20 cellular contexts compared by ENCODE assay signal in the genomic region with DNA sequence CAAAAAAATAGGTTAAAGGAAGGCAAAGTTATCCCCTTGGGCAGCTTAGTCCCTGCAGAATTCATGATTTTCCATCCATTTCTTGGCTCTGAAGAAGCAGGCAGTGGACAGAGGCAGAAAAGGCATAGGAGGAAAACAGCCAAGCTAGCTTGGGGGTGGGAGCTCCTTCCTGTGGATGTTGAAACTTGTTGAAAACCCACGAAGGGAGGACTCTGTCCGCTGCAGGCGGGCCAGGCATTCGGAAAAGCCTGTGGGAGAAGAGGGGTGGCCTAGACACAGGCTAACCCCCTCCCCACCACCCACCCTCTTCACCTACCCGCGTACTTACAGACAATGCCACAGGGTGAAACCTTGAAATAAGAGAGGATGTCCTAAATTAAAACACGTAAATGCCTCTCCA.
DNase-seq lines count a peak whose midpoint lies in the region; ATAC-seq and TF ChIP-seq lines count a peak whose summit lies in the region.
"Had no signal": no experiment of that assay in that cellular context is flagged by ENCODE, and none has a peak within 500 bp of the region (broad histone marks: within the 10 kb centered on the region; RNA-seq: fewer than 3 reads in every experiment).

No MANE protein-coding gene starts in this region.

- CTCF ChIA-PET in activated CD8-positive, alpha-beta T cell treated with anti-CD3 and anti-CD28 coated beads for 36 hours (lab: Charles Lee) = interaction anchor here (1.1 kb wide), 1 partner anchor 134 kb away, joined by 3 read pairs; no protein-coding TSS in a partner anchor
- CTCF ChIA-PET in activated CD8-positive, alpha-beta T cell treated with anti-CD3 and anti-CD28 coated beads, Interleukin-2, amount 10 ng/mL, durations not matched to agents 7 days and 5 days (lab: Charles Lee) = no interaction called here

- H3K4me1 Mint-ChIP-seq in activated CD8-positive, alpha-beta T cell treated with anti-CD3 and anti-CD28 coated beads for 36 hours (ENCODE audit: low read depth) = peaks cover 8% of the 10 kb centered on the region
- H3K4me1 Mint-ChIP-seq in activated CD8-positive, alpha-beta T cell treated with anti-CD3 and anti-CD28 coated beads, Interleukin-2, amount 10 ng/mL, durations not matched to agents 7 days and 5 days (ENCODE audit: low read depth) = no peaks in the 10 kb centered on the region
- H3K4me1 Mint-ChIP-seq in natural killer cell treated with Interleukin-12 subunit alpha and Interleukin-12 subunit beta and Interleukin-15 and Interleukin-18, amount 100 ng/mL, for 72 hours (ENCODE audit: low read depth in 2 of 2) = peaks cover 0 to under 1% of the 10 kb centered on the region in 2 donors
- H3K4me1 Mint-ChIP-seq: activated CD4-positive, alpha-beta T cell treated with anti-CD3 and anti-CD28 coated beads, Interleukin-2, amount 10 ng/mL, durations not matched to agents 7 days and 5 days; CD14-positive monocyte had no signal

- H3K27me3 ChIP-seq in Karpas-422 (ENCODE audit: low read length) = no peaks in the 10 kb centered on the region
- H3K27me3 ChIP-seq: gastrocnemius medialis, tibial artery had no signal

- peak; percentile 13 for ATAC-seq in activated CD8-positive, alpha-beta T cell treated with anti-CD3 and anti-CD28 coated beads for 36 hours
- ATAC-seq in activated CD8-positive, alpha-beta T cell treated with anti-CD3 and anti-CD28 coated beads, Interleukin-2, amount 10 ng/mL, durations not matched to agents 7 days and 5 days = no peak
- ATAC-seq in natural killer cell treated with Interleukin-12 subunit alpha and Interleukin-12 subunit beta and Interleukin-15 and Interleukin-18, amount 100 ng/mL, for 72 hours = no peak
- ATAC-seq: gastrocnemius medialis, mucosa of descending colon had no signal

- H3K9me2 ChIP-seq in Karpas-422 (replicated peaks; ENCODE audit: insufficient read depth, low read length) = no peaks in the 10 kb centered on the region

- no peaks in the 10 kb centered on the region for H4K20me1 ChIP-seq in Karpas-422 (ENCODE audit: insufficient read depth, low read depth, low read length)

- H3K4me3 Mint-ChIP-seq in activated CD8-positive, alpha-beta T cell treated with anti-CD3 and anti-CD28 coated beads for 36 hours = no peak overlapping the region
- H3K4me3 Mint-ChIP-seq in activated CD8-positive, alpha-beta T cell treated with anti-CD3 and anti-CD28 coated beads, Interleukin-2, amount 10 ng/mL, durations not matched to agents 7 days and 5 days = no peak overlapping the region
- H3K4me3 Mint-ChIP-seq in natural killer cell treated with Interleukin-12 subunit alpha and Interleukin-12 subunit beta and Interleukin-15 and Interleukin-18, amount 100 ng/mL, for 72 hours = no peak overlapping the region
- H3K4me3 Mint-ChIP-seq: activated CD4-positive, alpha-beta T cell treated with anti-CD3 and anti-CD28 coated beads, Interleukin-2, amount 10 ng/mL, durations not matched to agents 7 days and 5 days; activated naive CD4-positive, alpha-beta T cell treated with anti-CD3 and anti-CD28 coated beads, Interleukin-2, amount 50 U/mL, for 24 hours; CD14-positive monocyte had no signal

- no peak overlapping the region for H3K9ac ChIP-seq in Karpas-422 (ENCODE audit: low read length)

- peak overlapping the region; percentile 24 for H3K27ac ChIP-seq in angular gyrus (ENCODE audit: low read depth, low read length)
- peak overlapping the region; percentile 44 for H3K27ac ChIP-seq in temporal lobe (ENCODE audit: low read depth, low read length)
- H3K27ac ChIP-seq in Karpas-422 (ENCODE audit: low read length) = no peak overlapping the region
- H3K27ac ChIP-seq: gastrocnemius medialis, SK-N-MC had no signal

- H3K36me3 ChIP-seq in Karpas-422 (ENCODE audit: insufficient read depth, low read length) = no peaks in the 10 kb centered on the region

- H3K9me3 Mint-ChIP-seq in activated CD8-positive, alpha-beta T cell treated with anti-CD3 and anti-CD28 coated beads for 36 hours = peaks cover 5% of the 10 kb centered on the region
- peaks cover 5% of the 10 kb centered on the region for H3K9me3 Mint-ChIP-seq in activated CD8-positive, alpha-beta T cell treated with anti-CD3 and anti-CD28 coated beads, Interleukin-2, amount 10 ng/mL, durations not matched to agents 7 days and 5 days (ENCODE audit: insufficient read depth)
- no peaks in the 10 kb centered on the region for H3K9me3 Mint-ChIP-seq in natural killer cell treated with Interleukin-12 subunit alpha and Interleukin-12 subunit beta and Interleukin-15 and Interleukin-18, amount 100 ng/mL, for 72 hours
- H3K9me3 Mint-ChIP-seq: activated naive CD4-positive, alpha-beta T cell treated with anti-CD3 and anti-CD28 coated beads, Interleukin-2, amount 50 U/mL, for 24 hours had no signal

- H3K4me3 ChIP-seq in iPS-18c (ENCODE audit: insufficient read depth, low read depth, low read length) (peak overlapping the region; percentile 9; the same call in 1 of the 2 replicates), Karpas-422 (ENCODE audit: low read length) (no peak overlapping the region)
- H3K4me3 ChIP-seq: gastrocnemius medialis, mucosa of descending colon, SK-N-MC, tibial artery had no signal

- no peaks in the 10 kb centered on the region for H3K79me2 ChIP-seq in Karpas-422 (ENCODE audit: low read length)

- intact Hi-C loops in activated CD8-positive, alpha-beta T cell treated with anti-CD3 and anti-CD28 coated beads for 36 hours (cut with micrococcal nuclease) = no loop called here

- H2AFZ ChIP-seq in Karpas-422 (ENCODE audit: low read length) = no peak overlapping the region

- TF ChIP-seq CTCF in activated CD8-positive, alpha-beta T cell treated with anti-CD3 and anti-CD28 coated beads for 36 hours (IDR thresholded peaks at IDR 0.05) = no peak

- no peak overlapping the region for H3K4me2 ChIP-seq in Karpas-422 (ENCODE audit: low read depth, low read length, poor library complexity, severe bottlenecking)

- H3K36me3 Mint-ChIP-seq in activated CD8-positive, alpha-beta T cell treated with anti-CD3 and anti-CD28 coated beads for 36 hours (ENCODE audit: low read depth) = peaks cover 5% of the 10 kb centered on the region
- peaks cover 3% of the 10 kb centered on the region for H3K36me3 Mint-ChIP-seq in activated CD8-positive, alpha-beta T cell treated with anti-CD3 and anti-CD28 coated beads, Interleukin-2, amount 10 ng/mL, durations not matched to agents 7 days and 5 days (ENCODE audit: low read depth)
- peaks cover 7% of the 10 kb centered on the region for H3K36me3 Mint-ChIP-seq in natural killer cell treated with Interleukin-12 subunit alpha and Interleukin-12 subunit beta and Interleukin-15 and Interleukin-18, amount 100 ng/mL, for 72 hours
- H3K36me3 Mint-ChIP-seq: CD14-positive monocyte had no signal

- H3K27ac Mint-ChIP-seq in activated CD8-positive, alpha-beta T cell treated with anti-CD3 and anti-CD28 coated beads for 36 hours = peak overlapping the region; percentile 27
- no peak overlapping the region for H3K27ac Mint-ChIP-seq in activated CD8-positive, alpha-beta T cell treated with anti-CD3 and anti-CD28 coated beads, Interleukin-2, amount 10 ng/mL, durations not matched to agents 7 days and 5 days
- H3K27ac Mint-ChIP-seq in natural killer cell treated with Interleukin-12 subunit alpha and Interleukin-12 subunit beta and Interleukin-15 and Interleukin-18, amount 100 ng/mL, for 72 hours = no peak overlapping the region
- H3K27ac Mint-ChIP-seq: activated CD4-positive, alpha-beta T cell treated with anti-CD3 and anti-CD28 coated beads, Interleukin-2, amount 10 ng/mL, durations not matched to agents 7 days and 5 days had no signal

- H3K4me1 ChIP-seq in Karpas-422 (ENCODE audit: low read length) = no peaks in the 10 kb centered on the region

- POLR2A ChIA-PET in activated CD8-positive, alpha-beta T cell treated with anti-CD3 and anti-CD28 coated beads for 36 hours (lab: Charles Lee) = interaction anchor here (1.4 kb wide), 1 partner anchor 11 kb away, joined by 3 read pairs; no protein-coding TSS in a partner anchor
- POLR2A ChIA-PET in activated CD8-positive, alpha-beta T cell treated with anti-CD3 and anti-CD28 coated beads, Interleukin-2, amount 10 ng/mL, durations not matched to agents 7 days and 5 days (lab: Charles Lee) = no interaction called here

- DNase-seq in activated CD8-positive, alpha-beta T cell treated with anti-CD3 and anti-CD28 coated beads for 36 hours = no peak
- DNase-seq in activated CD8-positive, alpha-beta T cell treated with anti-CD3 and anti-CD28 coated beads, Interleukin-2, amount 10 ng/mL, durations not matched to agents 7 days and 5 days = no peak
- DNase-seq in HPDE6-E6E7 (ENCODE audit: extremely low spot score) (no peak), Karpas-422 (no peak)
- no peak for DNase-seq in natural killer cell treated with Interleukin-12 subunit alpha and Interleukin-12 subunit beta and Interleukin-15 and Interleukin-18, amount 100 ng/mL, for 72 hours (ENCODE audit: low spot score)
- DNase-seq: 8988T; activated CD4-positive, alpha-beta T cell treated with anti-CD3 and anti-CD28 coated beads, Interleukin-2, amount 10 ng/mL, durations not matched to agents 7 days and 5 days; activated T-cell treated with anti-CD3 and anti-CD28 coated beads, Interleukin-2, amount 50 U/mL, for 1 hour; DMS153; gastrocnemius medialis; HCEC 1CT; mucosa of descending colon; NCI-H69; tibial artery had no signal

- H3K9me3 ChIP-seq in iPS-18c (ENCODE audit: control insufficient read depth, insufficient read depth, low read length) (no peaks in the 10 kb centered on the region), Karpas-422 (ENCODE audit: low read length) (no peaks in the 10 kb centered on the region)
- H3K9me3 ChIP-seq: gastrocnemius medialis, mucosa of descending colon, tibial artery had no signal

- H3K27me3 Mint-ChIP-seq in activated CD8-positive, alpha-beta T cell treated with anti-CD3 and anti-CD28 coated beads for 36 hours = peaks cover 12% of the 10 kb centered on the region
- H3K27me3 Mint-ChIP-seq in activated CD8-positive, alpha-beta T cell treated with anti-CD3 and anti-CD28 coated beads, Interleukin-2, amount 10 ng/mL, durations not matched to agents 7 days and 5 days (ENCODE audit: low read depth) = peaks cover 13% of the 10 kb centered on the region
- peaks cover 13 to 27% of the 10 kb centered on the region in 2 donors for H3K27me3 Mint-ChIP-seq in natural killer cell treated with Interleukin-12 subunit alpha and Interleukin-12 subunit beta and Interleukin-15 and Interleukin-18, amount 100 ng/mL, for 72 hours
- H3K27me3 Mint-ChIP-seq: activated naive CD4-positive, alpha-beta T cell treated with anti-CD3 and anti-CD28 coated beads, Interleukin-2, amount 50 U/mL, for 24 hours had no signal
